Comparison of ENCODE assay signal across 23 cellular contexts in the genomic region with DNA sequence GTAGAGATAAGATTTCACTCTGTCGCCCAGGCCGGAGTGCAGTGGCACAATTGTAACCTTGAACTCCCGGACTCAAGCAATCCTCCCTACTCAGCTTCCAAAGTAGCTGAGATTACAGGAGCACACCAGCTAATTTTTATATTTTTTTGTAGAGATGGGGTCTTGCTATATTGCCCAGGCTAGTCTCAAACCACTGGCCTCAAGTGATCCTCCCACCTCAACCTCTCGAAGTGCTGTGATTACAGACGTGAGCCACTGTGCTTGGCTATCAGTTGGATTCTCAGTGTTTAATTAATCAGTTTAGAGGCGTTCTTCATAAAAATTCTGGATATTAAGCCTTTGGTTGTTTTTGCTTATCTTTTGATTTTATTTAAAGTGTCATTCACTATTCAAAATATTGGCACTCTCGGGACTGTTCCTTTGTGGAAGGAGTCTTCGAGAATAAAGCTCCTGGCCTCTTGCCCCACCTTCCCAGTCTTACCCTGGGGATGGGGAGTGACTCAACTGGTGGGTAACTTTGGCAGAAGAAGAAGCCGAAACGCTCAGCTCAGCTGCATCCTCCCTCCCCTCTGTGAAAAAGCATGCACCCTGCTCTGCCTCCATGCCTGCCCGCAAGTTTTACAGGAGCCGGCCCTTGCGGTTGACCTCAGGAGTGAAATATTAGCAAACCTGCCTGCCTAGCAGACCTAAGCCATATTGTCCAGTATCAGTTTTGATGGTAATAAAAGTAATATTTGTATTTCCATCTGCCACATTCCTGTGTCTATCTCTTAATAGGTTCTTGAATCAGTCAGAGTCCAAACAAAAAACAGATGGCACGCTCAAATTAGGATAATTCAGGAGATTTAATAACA. TPM values are rescaled to one million over a fixed set of nuclear protein-coding genes. Genes with fewer than 3 reads are reported as not detected.
A peak's percentile ranks its signal among the peaks of the same experiment; 100 is the strongest.
DNase-seq lines count a peak whose midpoint lies in the region.
"Had no signal": no experiment of that assay in that cellular context is flagged by ENCODE, and none has a peak within 500 bp of the region (broad histone marks: within the 10 kb centered on the region; RNA-seq: fewer than 3 reads in every experiment).

No MANE protein-coding gene starts in this region.

- DNase-seq in A172 (ENCODE audit: low spot score) (peak; percentile 37), LHCN-M2 (ENCODE audit: low read depth) (peak; percentile 55), T1000 (lab: John Stamatoyannopoulos, UW) (peak; percentile 55), glomerular visceral epithelial cell (ENCODE audit: extremely low spot score) (peak; percentile 91), germinal center (ENCODE audit: low spot score) (no peak), medulla oblongata (ENCODE audit: extremely low spot score) (no peak), NCI-H2227 treated with DMSO at 0.1 percent for 48 hours (lab: John Stamatoyannopoulos, UW) (no peak)
- DNase-seq in central memory CD4-positive, alpha-beta T cell: no peak
- DNase-seq: activated CD8-positive, alpha-beta memory T cell treated with anti-CD3 and anti-CD28 coated beads for 24 hours; activated naive CD4-positive, alpha-beta T cell treated with anti-CD3 and anti-CD28 coated beads, Interleukin-2, amount 50 U/mL, for 16 hours; activated T-cell treated with anti-CD3 and anti-CD28 coated beads, Interleukin-2, amount 50 U/mL, for 72 hours; aorta; effector CD4-positive, alpha-beta T cell; esophagus squamous epithelium; GOT3; heart right ventricle; KBM-7; left ventricle myocardium superior; mucosa of descending colon; NCI-H2029; stomach; SW 1271; upper lobe of left lung had no signal

RNA-seq across cellular contexts. Expression of gene HYI, which starts 11.3 kb away (rescaled TPM):
- not detected in 2 replicates for total RNA-seq in A172 (2014; rRNA removed; shearing (Covaris generic))
- 32.8 and 32.9 TPM in 2 replicates for total RNA-seq in LHCN-M2 (2014; rRNA removed)
- polyA plus RNA-seq in LHCN-M2 (2012): 57.7 TPM

Comparison
In these comparisons a context has a peak if more than half of its experiments do, and no peak if none do; other contexts are left out.
1. DNase-seq: peak in A172 (single experiment), LHCN-M2 (single experiment), T1000 (single experiment) and glomerular visceral epithelial cell (single experiment); none in germinal center (single experiment), medulla oblongata (single experiment), NCI-H2227 treated with DMSO at 0.1 percent for 48 hours (single experiment) and central memory CD4-positive, alpha-beta T cell (single experiment).
2. RNA of gene HYI, which starts 11.3 kb away (total RNA-seq): 32.8 to 32.9 TPM in LHCN-M2; not detected in A172; every median in the first group is over 10 times any median in the second.